ENCODE assay signal across 10 cellular contexts in the genomic region with DNA sequence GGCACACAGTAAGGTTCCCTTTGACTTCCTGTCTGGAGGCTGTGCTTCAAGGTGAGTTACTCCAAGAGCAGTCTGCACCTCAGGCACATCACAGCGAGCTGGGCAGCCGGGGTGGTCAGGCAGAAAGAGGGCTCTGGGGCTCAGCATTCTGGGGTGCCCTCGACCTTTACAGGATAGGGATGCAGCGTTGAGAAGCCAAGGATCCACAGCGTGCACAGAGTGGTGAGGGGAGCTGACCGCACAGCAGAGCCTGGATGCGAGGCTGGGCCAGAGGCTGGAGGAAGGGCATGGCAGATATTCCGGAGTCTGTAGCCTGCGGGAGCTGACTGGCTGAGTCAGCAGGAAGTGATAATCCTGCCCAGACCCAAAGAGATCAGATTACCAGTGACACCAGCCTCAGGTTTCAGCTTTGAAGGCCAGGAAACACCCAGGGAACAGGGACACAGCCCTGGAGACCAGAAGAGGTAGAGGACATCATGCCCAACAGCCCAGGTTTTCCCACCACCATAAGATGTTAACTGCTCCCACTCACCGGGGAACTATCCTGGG. TPM values are rescaled to one million over a fixed set of nuclear protein-coding genes. Genes with fewer than 3 reads are reported as not detected.
DNase-seq lines count a peak whose midpoint lies in the region; ATAC-seq and TF ChIP-seq lines count a peak whose summit lies in the region.
"Had no signal": no experiment of that assay in that cellular context is flagged by ENCODE, and none has a peak within 500 bp of the region (broad histone marks: within the 10 kb centered on the region; RNA-seq: fewer than 3 reads in every experiment).

No MANE protein-coding gene starts in this region.

- H3K36me3 ChIP-seq in left ventricle myocardium inferior (no peaks in the 10 kb centered on the region), iPS-20b (ENCODE audit: insufficient read depth, low read depth, low read length) (no peaks in the 10 kb centered on the region)
- H3K36me3 ChIP-seq: BLaER1 treated with 17β-estradiol and CSF1 and Interleukin-3, amounts not matched to agents 10 nM and 100 nM had no signal

- H3K27me3 ChIP-seq in left ventricle myocardium inferior (ENCODE audit: low read depth) = no peaks in the 10 kb centered on the region
- H3K27me3 ChIP-seq in iPS-20b (ENCODE audit: insufficient read depth, low read length) = no peaks in the 10 kb centered on the region
- H3K27me3 ChIP-seq: BLaER1 treated with 17β-estradiol and CSF1 and Interleukin-3, amounts not matched to agents 10 nM and 100 nM had no signal

- no peak for DNase-seq in Right ventricle myocardium superior
- DNase-seq in left ventricle myocardium inferior = no peak
- peak; percentile 88 for DNase-seq in amniotic epithelial cell (ENCODE audit: low read depth)
- no peak for DNase-seq in DMS114 treated with DMSO at 0.1 percent for 48 hours (lab: John Stamatoyannopoulos, UW; ENCODE audit: unreplicated experiment)
- no peak for DNase-seq in T-helper 1 cell
- DNase-seq in central memory CD4-positive, alpha-beta T cell = no peak

- no peaks in the 10 kb centered on the region for H3K9me3 ChIP-seq in left ventricle myocardium inferior (replicated peaks)
- H3K9me3 ChIP-seq in iPS-20b (ENCODE audit: insufficient read depth, low read depth, low read length) = no peaks in the 10 kb centered on the region

- TF ChIP-seq CTCF in left ventricle myocardium inferior (IDR thresholded peaks at IDR 0.05; ENCODE audit: borderline replicate concordance) = no peak

- H3K4me3 ChIP-seq in left ventricle myocardium inferior = no peak overlapping the region
- H3K4me3 ChIP-seq in iPS-20b (ENCODE audit: low read length) = no peak overlapping the region; the same call in 1 of the 2 replicates
- H3K4me3 ChIP-seq: BLaER1 treated with 17β-estradiol and CSF1 and Interleukin-3, amounts not matched to agents 10 nM and 100 nM had no signal

- ATAC-seq in Right ventricle myocardium superior (ENCODE audit: poor library complexity) (peak; percentile 28), GM21786 (IDR thresholded peaks at IDR 0.05; ENCODE audit: unreplicated experiment) (no peak)

- intact Hi-C loops in Right ventricle myocardium superior (cut with DNase I) (no loop called here), left ventricle myocardium inferior (cut with micrococcal nuclease) (no loop called here)

- H3K27ac ChIP-seq in left ventricle myocardium inferior (replicated peaks) (no peak overlapping the region), iPS-20b (ENCODE audit: low read length) (no peak overlapping the region)
- H3K27ac ChIP-seq: BLaER1 treated with 17β-estradiol and CSF1 and Interleukin-3, amounts not matched to agents 10 nM and 100 nM had no signal

- H3K4me1 ChIP-seq in left ventricle myocardium inferior (peaks cover 27% of the 10 kb centered on the region), iPS-20b (ENCODE audit: insufficient read depth, low read length) (peaks cover 7% of the 10 kb centered on the region; the same call in 1 of the 2 replicates)
- H3K4me1 ChIP-seq: BLaER1 treated with 17β-estradiol and CSF1 and Interleukin-3, amounts not matched to agents 10 nM and 100 nM had no signal

- peak overlapping the region; percentile 43; the same call in 1 of the 2 replicates for H3K9ac ChIP-seq in iPS-20b (ENCODE audit: low read depth, low read length)
- H3K9ac ChIP-seq: BLaER1 treated with 17β-estradiol and CSF1 and Interleukin-3, amounts not matched to agents 10 nM and 100 nM had no signal

RNA-seq across cellular contexts. Expression of a gene that starts 38.4 kb away (rescaled TPM):
- total RNA-seq in Right ventricle myocardium superior (208 TPM), left ventricle myocardium inferior (308 TPM)
- total RNA-seq: activated CD8-positive, alpha-beta memory T cell treated with anti-CD3 and anti-CD28 coated beads for 36 hours had no signal
